Comparison of ENCODE assay signal across 18 cellular contexts in the genomic region with DNA sequence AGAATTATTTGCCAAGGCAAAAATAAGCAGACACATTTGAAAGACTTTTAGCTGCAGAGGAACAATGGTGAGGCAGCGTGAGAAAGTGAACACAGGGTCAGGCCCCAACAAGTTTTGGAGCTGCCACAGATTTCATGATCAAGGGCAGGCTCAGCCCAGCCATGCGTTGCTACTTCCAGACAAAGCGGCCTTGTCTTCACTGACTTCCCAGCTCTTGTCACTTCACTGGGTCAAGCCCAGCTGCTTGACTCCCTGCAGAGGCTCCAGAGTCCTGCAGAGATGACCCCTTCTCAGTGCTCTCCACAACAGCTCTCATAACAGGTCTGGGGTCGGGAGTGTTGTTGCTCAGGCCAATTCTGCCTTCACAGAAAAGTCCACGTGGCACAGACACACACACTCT. TPM values are rescaled to one million over a fixed set of nuclear protein-coding genes. Genes with fewer than 3 reads are reported as not detected.
DNase-seq lines count a peak whose midpoint lies in the region; ATAC-seq, FAIRE-seq and TF ChIP-seq lines count a peak whose summit lies in the region.
"Had no signal": no experiment of that assay in that cellular context is flagged by ENCODE, and none has a peak within 500 bp of the region (broad histone marks: within the 10 kb centered on the region; RNA-seq: fewer than 3 reads in every experiment).

No MANE protein-coding gene starts in this region.

- H3K9ac ChIP-seq in keratinocyte (ENCODE audit: control insufficient read depth, extremely low read depth, insufficient read depth, low read length) (no peak overlapping the region), smooth muscle cell (ENCODE audit: low read depth) (no peak overlapping the region)

- H3K27ac ChIP-seq in keratinocyte (ENCODE audit: control insufficient read depth, insufficient read depth, low read length) (no peak overlapping the region), smooth muscle cell (ENCODE audit: low read depth) (no peak overlapping the region), coronary artery (no peak overlapping the region)

- no peaks in the 10 kb centered on the region for H3K9me1 ChIP-seq in keratinocyte (ENCODE audit: control insufficient read depth, extremely low read depth, insufficient read depth, low read length)

- H3K9me3 ChIP-seq in keratinocyte (ENCODE audit: control insufficient read depth, low read depth, low read length) = no peaks in the 10 kb centered on the region
- H3K9me3 ChIP-seq in smooth muscle cell (replicated peaks; ENCODE audit: low read depth) = no peaks in the 10 kb centered on the region

- H3K4me2 ChIP-seq in keratinocyte (ENCODE audit: control insufficient read depth, extremely low read depth, insufficient read depth, low read depth, low read length) (no peak overlapping the region), smooth muscle cell (peak overlapping the region; percentile 26)

- H3K36me3 ChIP-seq in keratinocyte (ENCODE audit: control insufficient read depth in 2 of 2, extremely low read depth in 1 of 2, insufficient read depth in 2 of 2, low read length in 2 of 2) (no peaks in the 10 kb centered on the region), smooth muscle cell (ENCODE audit: low read depth) (no peaks in the 10 kb centered on the region)

- H3K4me1 ChIP-seq in keratinocyte (ENCODE audit: control insufficient read depth, extremely low read depth, insufficient read depth, low read length) (peaks cover 11% of the 10 kb centered on the region), smooth muscle cell (ENCODE audit: low read depth) (peaks cover 13% of the 10 kb centered on the region)

- H3K27me3 ChIP-seq in keratinocyte (ENCODE audit: control insufficient read depth, extremely low read depth, insufficient read depth, low read length) (no peaks in the 10 kb centered on the region), smooth muscle cell (ENCODE audit: low read depth) (no peaks in the 10 kb centered on the region)

- H4K20me1 ChIP-seq in keratinocyte (ENCODE audit: control insufficient read depth, extremely low read depth, insufficient read depth, low read length) (no peaks in the 10 kb centered on the region), smooth muscle cell (ENCODE audit: low read depth) (no peaks in the 10 kb centered on the region)

- ATAC-seq in esophagus mucosa = peak; percentile 73
- ATAC-seq: activated CD8-positive, alpha-beta T cell treated with anti-CD3 and anti-CD28 coated beads for 36 hours; activated T-helper 17 cell treated with anti-CD3 and anti-CD28 coated beads, Interleukin-2, amount 50 U/mL, for 72 hours; effector memory CD8-positive, alpha-beta T cell had no signal

- H3K4me3 ChIP-seq in keratinocyte (ENCODE audit: control insufficient read depth in 2 of 3, extremely low read depth in 1 of 3, insufficient read depth in 2 of 3, low read depth in 1 of 3, low read length in 3 of 3) (no peak overlapping the region), smooth muscle cell (no peak overlapping the region), coronary artery (no peak overlapping the region)

- H3F3A ChIP-seq in smooth muscle cell (ENCODE audit: low read depth) = peaks cover 4% of the 10 kb centered on the region

- dilution Hi-C loops in keratinocyte (cut with MboI; ENCODE audit: extremely low pct_ligation_motif_present, low sequenced_read_pairs) = no loop called here

- TF ChIP-seq CTCF in keratinocyte (optimal IDR thresholded peaks at IDR 0.05 in 1 of 3, IDR thresholded peaks at IDR 0.05 in 1 of 3, conservative IDR thresholded peaks at IDR 0.05 in 1 of 3; ENCODE audit: extremely low read depth in 1 of 3, insufficient read depth in 2 of 3, low read length in 3 of 3) (no peak), smooth muscle cell (IDR thresholded peaks at IDR 0.05; ENCODE audit: borderline replicate concordance, insufficient read depth, poor library complexity, severe bottlenecking) (no peak), coronary artery (IDR thresholded peaks at IDR 0.05) (no peak)

- peak in 37 of 58 donors; percentile 16 to 84 (median 43) for DNase-seq in anterior cingulate cortex (lab: John Stamatoyannopoulos, UW)
- no peak for DNase-seq in keratinocyte (ENCODE audit: low read depth, low spot score)
- DNase-seq in smooth muscle cell (lab: John Stamatoyannopoulos, UW; ENCODE audit: unreplicated experiment) = no peak
- DNase-seq in NCI-H1930 (lab: John Stamatoyannopoulos, UW) = no peak
- no peak for DNase-seq in NCI-H2227 treated with DMSO at 0.1 percent for 48 hours (lab: John Stamatoyannopoulos, UW)
- DNase-seq in activated T-cell treated with anti-CD3 and anti-CD28 coated beads for 4 hours = no peak
- DNase-seq in coronary artery (ENCODE audit: low spot score) = no peak
- DNase-seq: activated B cell treated with CpG ODN at 0.5 μM for 24 hours; activated CD8-positive, alpha-beta T cell treated with anti-CD3 and anti-CD28 coated beads for 36 hours; COR-L47; effector memory CD8-positive, alpha-beta T cell; MV-4-11; NCI-H2029 treated with DMSO at 0.1 percent for 48 hours; NCI-H526; SIG-M5 had no signal

- H2AFZ ChIP-seq in keratinocyte (ENCODE audit: control insufficient read depth, low read length) = no peak overlapping the region
- H2AFZ ChIP-seq in smooth muscle cell (ENCODE audit: low read depth) = no peak overlapping the region

- WGBS in smooth muscle cell (ENCODE audit: low lambda C conversion rate) = 68% methylated on average over 5 of the region's 5 CpGs

- H3K79me2 ChIP-seq in keratinocyte (ENCODE audit: control insufficient read depth, insufficient read depth, low read length) (no peaks in the 10 kb centered on the region), smooth muscle cell (ENCODE audit: low read depth) (no peaks in the 10 kb centered on the region)

- peak; percentile 95 for FAIRE-seq in keratinocyte (lab: Jason Lieb, UNC)
- FAIRE-seq: GM19239 had no signal

RNA-seq across cellular contexts. Expression of a gene that starts 35.8 kb away (rescaled TPM):
- total RNA-seq in esophagus mucosa (4.0 TPM), smooth muscle cell (9.8 and 11.4 TPM in 2 replicates)
- polyA plus RNA-seq in keratinocyte (3.4 to 4.7 TPM (median 3.8 TPM) in 3 replicates), smooth muscle cell (4.6 and 8.8 TPM in 2 replicates)
- polyA plus RNA-seq in keratinocyte (2011; ENCODE audit: low read depth) = 0.70 TPM
- 4.3 and 4.6 TPM in 2 replicates for polyA plus RNA-seq in keratinocyte (2011; cell fraction: cytosol; rRNA removed)
- 6.8 and 7.2 TPM in 2 replicates for polyA plus RNA-seq in keratinocyte (2011; cell fraction: nucleus; rRNA removed)
- polyA plus RNA-seq in keratinocyte (2012; ENCODE audit: low replicate concordance) = 1.4 and 4.8 TPM in 2 replicates
- 5.4 to 9.4 TPM (median 6.2 TPM) in 3 replicates for polyA minus RNA-seq in keratinocyte
- polyA minus RNA-seq in keratinocyte (2011; cell fraction: cytosol; rRNA and poly(A)+ RNA removed) = 3.3 TPM
- 9.6 and 12.3 TPM in 2 replicates for polyA minus RNA-seq in keratinocyte (2011; cell fraction: nucleus; rRNA and poly(A)+ RNA removed)

Comparison
In these comparisons a context has a peak if more than half of its experiments do, and no peak if none do; other contexts are left out.
1. DNase-seq: peak in anterior cingulate cortex (37 of 58); none in keratinocyte (single experiment), smooth muscle cell (single experiment), NCI-H1930 (0 of 2), NCI-H2227 treated with DMSO at 0.1 percent for 48 hours (single experiment), activated T-cell treated with anti-CD3 and anti-CD28 coated beads for 4 hours (single experiment) and coronary artery (single experiment).